17 cellular contexts compared by ENCODE assay signal in the genomic region with DNA sequence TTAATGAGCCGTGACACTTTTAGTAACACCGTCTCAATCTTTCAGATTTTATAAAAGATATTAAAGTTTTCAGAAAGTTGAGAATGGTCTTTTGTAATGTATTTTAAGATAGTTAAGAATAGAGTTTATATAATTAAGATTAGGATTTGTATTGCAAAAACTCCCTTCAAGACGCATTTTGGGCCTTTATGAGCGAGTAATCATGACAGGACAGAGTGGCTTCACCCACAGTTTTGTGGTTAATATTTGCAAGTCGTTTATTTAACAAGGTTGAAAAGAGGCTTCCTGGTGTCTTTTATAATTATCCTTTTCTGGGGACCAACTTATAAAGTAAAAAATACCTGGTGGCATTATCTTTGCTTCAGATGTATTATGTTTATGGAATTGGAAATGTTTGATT. TPM values are rescaled to one million over a fixed set of nuclear protein-coding genes. Genes with fewer than 3 reads are reported as not detected.
DNase-seq lines count a peak whose midpoint lies in the region; ATAC-seq and TF ChIP-seq lines count a peak whose summit lies in the region.
"Had no signal": no experiment of that assay in that cellular context is flagged by ENCODE, and none has a peak within 500 bp of the region (broad histone marks: within the 10 kb centered on the region; RNA-seq: fewer than 3 reads in every experiment).

No MANE protein-coding gene starts in this region.

- no peak for ATAC-seq in activated CD8-positive, alpha-beta T cell treated with anti-CD3 and anti-CD28 coated beads, Interleukin-2, amount 10 ng/mL, durations not matched to agents 7 days and 5 days
- no peak for ATAC-seq in natural killer cell treated with Interleukin-12 subunit alpha and Interleukin-12 subunit beta and Interleukin-15 and Interleukin-18, amount 100 ng/mL, for 72 hours
- no peak for ATAC-seq in HG03432 (IDR thresholded peaks at IDR 0.05; ENCODE audit: unreplicated experiment)

- no peaks in the 10 kb centered on the region for H3K36me3 ChIP-seq in HEK293 (ENCODE audit: control insufficient read depth in 2 of 2, insufficient read depth in 1 of 2, low read length in 2 of 2)

- peak overlapping the region; percentile 94 for H3K27ac Mint-ChIP-seq in activated T-cell treated with anti-CD3 and anti-CD28 coated beads, Interleukin-2, amount 50 U/mL, for 24 hours
- peak overlapping the region; percentile 64 for H3K27ac Mint-ChIP-seq in activated CD8-positive, alpha-beta T cell treated with anti-CD3 and anti-CD28 coated beads, Interleukin-2, amount 10 ng/mL, durations not matched to agents 7 days and 5 days
- peak overlapping the region; percentile 58 to 62 for H3K27ac Mint-ChIP-seq in natural killer cell treated with Interleukin-12 subunit alpha and Interleukin-12 subunit beta and Interleukin-15 and Interleukin-18, amount 100 ng/mL, for 72 hours
- H3K27ac Mint-ChIP-seq: HFFc6 had no signal

- DNase-seq in activated T-cell treated with anti-CD3 and anti-CD28 coated beads, Interleukin-2, amount 50 U/mL, for 24 hours: no peak
- no peak for DNase-seq in activated T-cell treated with anti-CD3 and anti-CD28 coated beads, Interleukin-2, amount 50 U/mL, for 1 hour
- no peak for DNase-seq in activated CD8-positive, alpha-beta T cell treated with anti-CD3 and anti-CD28 coated beads, Interleukin-2, amount 10 ng/mL, durations not matched to agents 7 days and 5 days
- DNase-seq in natural killer cell treated with Interleukin-12 subunit alpha and Interleukin-12 subunit beta and Interleukin-15 and Interleukin-18, amount 100 ng/mL, for 72 hours (ENCODE audit: low spot score): no peak
- DNase-seq in germinal center (ENCODE audit: low spot score) (no peak), SIG-M5 (lab: John Stamatoyannopoulos, UW) (no peak)
- DNase-seq: cerebellar nuclear complex; erythroblast; GDM1; HFFc6; NCI-H524 treated with DMSO at 0.1 percent for 48 hours; small intestine; stimulated activated CD4-positive, alpha-beta T cell treated with anti-CD3 and anti-CD28 coated beads, Interleukin-2, amount 100 ng/mL, for 48 hours had no signal

- peaks cover 78% of the 10 kb centered on the region for H3K36me3 Mint-ChIP-seq in activated T-cell treated with anti-CD3 and anti-CD28 coated beads, Interleukin-2, amount 50 U/mL, for 24 hours (ENCODE audit: low read depth)
- H3K36me3 Mint-ChIP-seq in activated CD8-positive, alpha-beta T cell treated with anti-CD3 and anti-CD28 coated beads, Interleukin-2, amount 10 ng/mL, durations not matched to agents 7 days and 5 days (ENCODE audit: low read depth): peaks cover 6% of the 10 kb centered on the region
- H3K36me3 Mint-ChIP-seq in natural killer cell treated with Interleukin-12 subunit alpha and Interleukin-12 subunit beta and Interleukin-15 and Interleukin-18, amount 100 ng/mL, for 72 hours: peaks cover 6% of the 10 kb centered on the region

- CTCF ChIA-PET in HEK293 (lab: Yijun Ruan, JAX): interaction anchor here (0.6 kb wide), 1 partner anchor 13 kb away, joined by 4 read pairs; no protein-coding TSS in a partner anchor
- CTCF ChIA-PET in activated CD8-positive, alpha-beta T cell treated with anti-CD3 and anti-CD28 coated beads, Interleukin-2, amount 10 ng/mL, durations not matched to agents 7 days and 5 days (lab: Charles Lee): interaction anchor here (0.7 kb wide), 1 partner anchor 47 kb away, joined by 3 read pairs; no protein-coding TSS in a partner anchor

- H3K9me3 ChIP-seq in HEK293 (ENCODE audit: control insufficient read depth, insufficient read depth, low read depth, low read length): no peaks in the 10 kb centered on the region
- H3K9me3 ChIP-seq: BLaER1 treated with 17β-estradiol and CSF1 and Interleukin-3, amounts not matched to agents 10 nM and 100 nM had no signal

- POLR2A ChIA-PET in HEK293 (lab: Yijun Ruan, JAX): no interaction called here
- POLR2A ChIA-PET in activated CD8-positive, alpha-beta T cell treated with anti-CD3 and anti-CD28 coated beads, Interleukin-2, amount 10 ng/mL, durations not matched to agents 7 days and 5 days (lab: Charles Lee): no interaction called here

- peak overlapping the region; percentile 58 for H3K4me3 Mint-ChIP-seq in activated T-cell treated with anti-CD3 and anti-CD28 coated beads, Interleukin-2, amount 50 U/mL, for 24 hours
- no peak overlapping the region for H3K4me3 Mint-ChIP-seq in activated CD8-positive, alpha-beta T cell treated with anti-CD3 and anti-CD28 coated beads, Interleukin-2, amount 10 ng/mL, durations not matched to agents 7 days and 5 days
- peak overlapping the region; percentile 55 for H3K4me3 Mint-ChIP-seq in natural killer cell treated with Interleukin-12 subunit alpha and Interleukin-12 subunit beta and Interleukin-15 and Interleukin-18, amount 100 ng/mL, for 72 hours
- H3K4me3 Mint-ChIP-seq: HFFc6 had no signal

- no peaks in the 10 kb centered on the region for H3K9me3 Mint-ChIP-seq in activated T-cell treated with anti-CD3 and anti-CD28 coated beads, Interleukin-2, amount 50 U/mL, for 24 hours
- H3K9me3 Mint-ChIP-seq in activated CD8-positive, alpha-beta T cell treated with anti-CD3 and anti-CD28 coated beads, Interleukin-2, amount 10 ng/mL, durations not matched to agents 7 days and 5 days (ENCODE audit: insufficient read depth): no peaks in the 10 kb centered on the region
- H3K9me3 Mint-ChIP-seq in natural killer cell treated with Interleukin-12 subunit alpha and Interleukin-12 subunit beta and Interleukin-15 and Interleukin-18, amount 100 ng/mL, for 72 hours: no peaks in the 10 kb centered on the region
- H3K9me3 Mint-ChIP-seq: HFFc6 had no signal

- H3K4me3 ChIP-seq in HEK293 (ENCODE audit: low read depth, low read length): no peak overlapping the region
- H3K4me3 ChIP-seq: BLaER1 treated with 17β-estradiol and CSF1 and Interleukin-3, amounts not matched to agents 10 nM and 100 nM; lung had no signal

- no peak for TF ChIP-seq CTCF in HEK293 (tag by site-specific recombination; IDR thresholded peaks at IDR 0.05)

- peaks cover 12% of the 10 kb centered on the region; the same call in 1 of the 2 replicates for H3K4me1 ChIP-seq in HEK293 (ENCODE audit: control insufficient read depth, insufficient read depth, low read length)

- no peaks in the 10 kb centered on the region for H3K27me3 Mint-ChIP-seq in activated T-cell treated with anti-CD3 and anti-CD28 coated beads, Interleukin-2, amount 50 U/mL, for 24 hours
- H3K27me3 Mint-ChIP-seq in activated CD8-positive, alpha-beta T cell treated with anti-CD3 and anti-CD28 coated beads, Interleukin-2, amount 10 ng/mL, durations not matched to agents 7 days and 5 days (ENCODE audit: low read depth): no peaks in the 10 kb centered on the region
- no peaks in the 10 kb centered on the region for H3K27me3 Mint-ChIP-seq in natural killer cell treated with Interleukin-12 subunit alpha and Interleukin-12 subunit beta and Interleukin-15 and Interleukin-18, amount 100 ng/mL, for 72 hours

- H3K27ac ChIP-seq in HEK293 (ENCODE audit: extremely low read depth, low read depth, low read length): no peak overlapping the region
- H3K27ac ChIP-seq: BLaER1 treated with 17β-estradiol and CSF1 and Interleukin-3, amounts not matched to agents 10 nM and 100 nM had no signal

- peaks cover 92% of the 10 kb centered on the region for H3K4me1 Mint-ChIP-seq in activated T-cell treated with anti-CD3 and anti-CD28 coated beads, Interleukin-2, amount 50 U/mL, for 24 hours (ENCODE audit: low read depth)
- H3K4me1 Mint-ChIP-seq in activated CD8-positive, alpha-beta T cell treated with anti-CD3 and anti-CD28 coated beads, Interleukin-2, amount 10 ng/mL, durations not matched to agents 7 days and 5 days (ENCODE audit: low read depth): peaks cover 43% of the 10 kb centered on the region
- H3K4me1 Mint-ChIP-seq in natural killer cell treated with Interleukin-12 subunit alpha and Interleukin-12 subunit beta and Interleukin-15 and Interleukin-18, amount 100 ng/mL, for 72 hours (ENCODE audit: low read depth in 2 of 2): peaks cover 46 to 61% of the 10 kb centered on the region in 2 donors

TF ChIP-seq in HEK293, 187 proteins besides CTCF, POLR2A, EP300 and RAD21:
- no peak for TF ChIP-seq IKZF3 (tag by site-specific recombination; IDR thresholded peaks at IDR 0.05)
- peak; percentile 76 for TF ChIP-seq PRDM6 (tag by site-specific recombination; IDR thresholded peaks at IDR 0.05)
TF ChIP-seq in HEK293: peak in this region for 1.

RNA-seq across cellular contexts. Expression of gene TRAF3, which starts 44.0 kb away (rescaled TPM):
- total RNA-seq in activated CD8-positive, alpha-beta T cell treated with anti-CD3 and anti-CD28 coated beads, Interleukin-2, amount 10 ng/mL, durations not matched to agents 7 days and 5 days: 10 to 100 TPM; 28.9 to 31.0 TPM
- 10 to 100 TPM; 37.6 to 84.6 TPM for total RNA-seq in natural killer cell treated with Interleukin-12 subunit alpha and Interleukin-12 subunit beta and Interleukin-15 and Interleukin-18, amount 100 ng/mL, for 72 hours
